In the genomic region with DNA sequence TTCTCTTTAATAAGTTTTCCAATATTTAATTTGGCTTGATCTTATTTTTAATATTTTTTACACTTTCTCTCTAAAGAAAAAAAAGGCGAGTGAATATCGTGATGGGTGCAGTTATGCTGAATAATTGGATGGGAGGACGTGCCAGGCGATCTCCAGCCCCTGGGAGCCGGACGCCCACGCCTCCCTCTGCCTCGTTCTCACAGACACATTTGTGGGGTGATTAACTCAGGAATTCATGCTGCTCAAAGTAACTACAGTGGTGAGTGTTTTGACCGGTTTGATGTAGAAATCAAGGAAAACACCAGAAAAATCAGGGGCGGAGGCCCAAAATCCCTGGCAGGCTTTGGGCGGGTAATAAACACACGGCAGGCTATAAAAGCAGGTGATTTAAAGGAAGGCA, we compare ENCODE assay signal across 19 cellular contexts.
"Had no signal": no experiment of that assay in that cellular context is flagged by ENCODE, and none has a peak within 500 bp of the region (broad histone marks: within the 10 kb centered on the region; RNA-seq: fewer than 3 reads in every experiment).

No MANE protein-coding gene starts in this region.

- H3K4me3 ChIP-seq: ascending aorta, lung, psoas muscle, SK-N-MC, skin epidermis, vagina had no signal

- H3K27ac ChIP-seq: ascending aorta, psoas muscle, SK-N-MC, vagina, VCaP had no signal

- H3K4me1 ChIP-seq: ascending aorta, psoas muscle had no signal

- DNase-seq: activated CD4-positive, alpha-beta T cell treated with anti-CD3 and anti-CD28 coated beads for 4 hours; activated CD8-positive, alpha-beta memory T cell treated with anti-CD3 and anti-CD28 coated beads, Interleukin-2, amount 50 U/mL, for 4 hours; activated CD8-positive, alpha-beta T cell treated with anti-CD3 and anti-CD28 coated beads for 36 hours; activated gamma-delta T cell treated with Interleukin-2 at 50 U/mL for 16 hours; activated naive CD8-positive, alpha-beta T cell treated with anti-CD3 and anti-CD28 coated beads for 36 hours; activated T-cell treated with anti-CD3 and anti-CD28 coated beads, Interleukin-2, amount 50 U/mL, for 72 hours; central memory CD4-positive, alpha-beta T cell; effector memory CD8-positive, alpha-beta T cell; erythroblast; naive B cell; T-cell had no signal

- H3K9me3 ChIP-seq: ascending aorta, psoas muscle, tibial nerve, vagina had no signal

- H3K36me3 ChIP-seq: ascending aorta, tibial nerve, vagina had no signal

- H3K27me3 ChIP-seq: ascending aorta, tibial nerve, vagina had no signal
